17 cellular contexts compared by ENCODE assay signal in genomic region chr5:306011-306805, GRCh38. TPM values are rescaled to one million over a fixed set of nuclear protein-coding genes. Genes with fewer than 3 reads are reported as not detected.
DNase-seq lines count a peak whose midpoint lies in the region; ATAC-seq and TF ChIP-seq lines count a peak whose summit lies in the region.
"Had no signal": no experiment of that assay in that cellular context is flagged by ENCODE, and none has a peak within 500 bp of the region (broad histone marks: within the 10 kb centered on the region; RNA-seq: fewer than 3 reads in every experiment).

No MANE protein-coding gene starts in this region.

- H3K36me3 ChIP-seq in RWPE2 (ENCODE audit: low read depth): peaks cover 42% of the 10 kb centered on the region
- H3K36me3 ChIP-seq in endodermal cell (ENCODE audit: control insufficient read depth, insufficient read depth, low read length): peaks cover 16% of the 10 kb centered on the region
- peaks cover 51% of the 10 kb centered on the region for H3K36me3 ChIP-seq in suprapubic skin

- ATAC-seq in activated CD8-positive, alpha-beta memory T cell treated with anti-CD3 and anti-CD28 coated beads, Interleukin-2, amount 10 ng/mL, durations not matched to agents 7 days and 5 days: no peak
- ATAC-seq in RWPE2 (ENCODE audit: low read depth) (no peak), HG03139 (IDR thresholded peaks at IDR 0.05; ENCODE audit: unreplicated experiment) (no peak)
- ATAC-seq: GM12878, Panc1 had no signal

- H3K27ac ChIP-seq in RWPE2 (ENCODE audit: poor library complexity, severe bottlenecking) (no peak overlapping the region), endodermal cell (ENCODE audit: low read depth, low read length) (no peak overlapping the region), suprapubic skin (no peak overlapping the region)

- TF ChIP-seq CTCF in RWPE2 (IDR thresholded peaks at IDR 0.05; ENCODE audit: poor library complexity, severe bottlenecking): no peak
- TF ChIP-seq CTCF in endodermal cell (conservative IDR thresholded peaks at IDR 0.05): no peak
- TF ChIP-seq CTCF in suprapubic skin (IDR thresholded peaks at IDR 0.05): no peak

- H3K9ac ChIP-seq in endodermal cell (ENCODE audit: extremely low read depth, low read length, poor library complexity, severe bottlenecking): no peak overlapping the region

- TF ChIP-seq EP300 in suprapubic skin (IDR thresholded peaks at IDR 0.05): no peak

- no peak overlapping the region for H3K27ac Mint-ChIP-seq in activated CD8-positive, alpha-beta memory T cell treated with anti-CD3 and anti-CD28 coated beads, Interleukin-2, amount 10 ng/mL, durations not matched to agents 7 days and 5 days
- H3K27ac Mint-ChIP-seq in endodermal cell: no peak overlapping the region
- H3K27ac Mint-ChIP-seq: CD4-positive, CD25-positive, alpha-beta regulatory T cell had no signal

- 95 to 96% methylated on average over 24 to 28 of the region's 28 CpGs for WGBS in endodermal cell (ENCODE audit: insufficient coverage in 1 of 2, insufficient read length in 1 of 2), 2 experiments
- 93% methylated on average over 21 of the region's 28 CpGs for WGBS in suprapubic skin

- H3K4me1 Mint-ChIP-seq in activated CD8-positive, alpha-beta memory T cell treated with anti-CD3 and anti-CD28 coated beads, Interleukin-2, amount 10 ng/mL, durations not matched to agents 7 days and 5 days: peaks cover 4% of the 10 kb centered on the region
- no peaks in the 10 kb centered on the region for H3K4me1 Mint-ChIP-seq in endodermal cell

- no peak overlapping the region for H3K4me3 Mint-ChIP-seq in activated CD8-positive, alpha-beta memory T cell treated with anti-CD3 and anti-CD28 coated beads, Interleukin-2, amount 10 ng/mL, durations not matched to agents 7 days and 5 days
- H3K4me3 Mint-ChIP-seq in endodermal cell: no peak overlapping the region
- H3K4me3 Mint-ChIP-seq: CD4-positive, CD25-positive, alpha-beta regulatory T cell had no signal

- H3K27me3 ChIP-seq in RWPE2 (ENCODE audit: insufficient read depth, poor library complexity, severe bottlenecking) (no peaks in the 10 kb centered on the region), endodermal cell (ENCODE audit: control insufficient read depth, insufficient read depth, low read length, poor library complexity, severe bottlenecking) (no peaks in the 10 kb centered on the region), suprapubic skin (no peaks in the 10 kb centered on the region)

- TF ChIP-seq POLR2A in suprapubic skin (IDR thresholded peaks at IDR 0.05): no peak

- H3K4me1 ChIP-seq in RWPE2 (ENCODE audit: insufficient read depth, poor library complexity, severe bottlenecking) (peaks cover 10% of the 10 kb centered on the region), endodermal cell (ENCODE audit: control insufficient read depth, insufficient read depth, low read length) (no peaks in the 10 kb centered on the region), suprapubic skin (no peaks in the 10 kb centered on the region)

- H3K27me3 Mint-ChIP-seq in activated CD8-positive, alpha-beta memory T cell treated with anti-CD3 and anti-CD28 coated beads, Interleukin-2, amount 10 ng/mL, durations not matched to agents 7 days and 5 days: no peaks in the 10 kb centered on the region
- H3K27me3 Mint-ChIP-seq in endodermal cell (ENCODE audit: insufficient read depth): no peaks in the 10 kb centered on the region
- H3K27me3 Mint-ChIP-seq: CD4-positive, CD25-positive, alpha-beta regulatory T cell had no signal

- H3K4me3 ChIP-seq in RWPE2 (ENCODE audit: severe bottlenecking) (no peak overlapping the region), endodermal cell (ENCODE audit: low read length) (no peak overlapping the region), suprapubic skin (no peak overlapping the region)
- H3K4me3 ChIP-seq: GM12878 had no signal

- CTCF ChIA-PET in activated CD8-positive, alpha-beta memory T cell treated with anti-CD3 and anti-CD28 coated beads, Interleukin-2, amount 10 ng/mL, durations not matched to agents 7 days and 5 days (lab: Charles Lee): no interaction called here

- H3K9me3 Mint-ChIP-seq in activated CD8-positive, alpha-beta memory T cell treated with anti-CD3 and anti-CD28 coated beads, Interleukin-2, amount 10 ng/mL, durations not matched to agents 7 days and 5 days (ENCODE audit: low read depth): no peaks in the 10 kb centered on the region
- no peaks in the 10 kb centered on the region for H3K9me3 Mint-ChIP-seq in endodermal cell
- H3K9me3 Mint-ChIP-seq: CD4-positive, CD25-positive, alpha-beta regulatory T cell had no signal

- DNase-seq in activated CD8-positive, alpha-beta memory T cell treated with anti-CD3 and anti-CD28 coated beads, Interleukin-2, amount 10 ng/mL, durations not matched to agents 7 days and 5 days: peak; percentile 39
- DNase-seq in activated CD8-positive, alpha-beta memory T cell treated with anti-CD3 and anti-CD28 coated beads, Interleukin-2, amount 50 U/mL, for 4 hours: no peak
- DNase-seq in RWPE2 (ENCODE audit: low spot score) (peak; percentile 60), endodermal cell (peak; percentile 24), suprapubic skin (ENCODE audit: low spot score in 2 of 2) (peak; percentile 35 to 58), OCI-M2 (lab: John Stamatoyannopoulos, UW; ENCODE audit: unreplicated experiment) (no peak)
- no peak for DNase-seq in stimulated activated CD4-positive, alpha-beta T cell treated with anti-CD3 and anti-CD28 coated beads, Interleukin-2, amount 100 ng/mL, for 48 hours
- DNase-seq: CD4-positive, CD25-positive, alpha-beta regulatory T cell; Kasumi-1; NCI-H1105 treated with DMSO at 0.1 percent for 48 hours; NCI-H187; NCI-H446; NCI-H748 treated with DMSO at 0.1 percent for 48 hours; SHP77 had no signal

- peaks cover 8% of the 10 kb centered on the region for H3K36me3 Mint-ChIP-seq in activated CD8-positive, alpha-beta memory T cell treated with anti-CD3 and anti-CD28 coated beads, Interleukin-2, amount 10 ng/mL, durations not matched to agents 7 days and 5 days
- H3K36me3 Mint-ChIP-seq in endodermal cell (ENCODE audit: low read depth): peaks cover 29% of the 10 kb centered on the region

- H3K9me3 ChIP-seq in RWPE2 (ENCODE audit: severe bottlenecking) (no peaks in the 10 kb centered on the region), endodermal cell (ENCODE audit: control insufficient read depth, low read length) (no peaks in the 10 kb centered on the region), suprapubic skin (no peaks in the 10 kb centered on the region)

RNA-seq across cellular contexts. Expression of gene AHRR, which starts 15.3 kb away (rescaled TPM):
- total RNA-seq in activated CD8-positive, alpha-beta memory T cell treated with anti-CD3 and anti-CD28 coated beads, Interleukin-2, amount 10 ng/mL, durations not matched to agents 7 days and 5 days: 10 to 100 TPM; 56.8 to 64.0 TPM
- 1 to 10 TPM; 1.4 to 2.0 TPM for total RNA-seq in endodermal cell
- polyA plus RNA-seq in endodermal cell (2013, experiment 1 of 2): 1.3 TPM
- 1.2 TPM for polyA plus RNA-seq in endodermal cell (2013, experiment 2 of 2)
- total RNA-seq in suprapubic skin: 10 to 100 TPM in 1 of 4 donors, 1 to 10 TPM in 3; 3.0 to 10.7 (median 4.2) TPM

RNA-seq across cellular contexts. Expression of gene PDCD6, which starts 34.8 kb away (rescaled TPM):
- total RNA-seq in activated CD8-positive, alpha-beta memory T cell treated with anti-CD3 and anti-CD28 coated beads, Interleukin-2, amount 10 ng/mL, durations not matched to agents 7 days and 5 days: 100 to 1,000 TPM in 1 of 2 experiments, 10 to 100 TPM in 1; 81.7 to 101 TPM
- total RNA-seq in endodermal cell: 10 to 100 TPM; 69.2 to 80.9 TPM
- 76.5 TPM for polyA plus RNA-seq in endodermal cell (2013, experiment 1 of 2)
- polyA plus RNA-seq in endodermal cell (2013, experiment 2 of 2): 72.9 TPM
- 100 to 1,000 TPM in 1 of 4 donors, 10 to 100 TPM in 3; 90.1 to 105 (median 96.7) TPM for total RNA-seq in suprapubic skin

Comparison
In these comparisons a context has a peak if more than half of its experiments do, and no peak if none do; other contexts are left out.
1. DNase-seq: peak in activated CD8-positive, alpha-beta memory T cell treated with anti-CD3 and anti-CD28 coated beads, Interleukin-2, amount 10 ng/mL, durations not matched to agents 7 days and 5 days (single experiment), RWPE2 (single experiment), endodermal cell (single experiment) and suprapubic skin (2 of 2); none in activated CD8-positive, alpha-beta memory T cell treated with anti-CD3 and anti-CD28 coated beads, Interleukin-2, amount 50 U/mL, for 4 hours (single experiment), stimulated activated CD4-positive, alpha-beta T cell treated with anti-CD3 and anti-CD28 coated beads, Interleukin-2, amount 100 ng/mL, for 48 hours (0 of 2) and OCI-M2 (single experiment).
2. RNA of gene AHRR, which starts 15.3 kb away (total RNA-seq): 56.8 to 64.0 TPM in activated CD8-positive, alpha-beta memory T cell treated with anti-CD3 and anti-CD28 coated beads, Interleukin-2, amount 10 ng/mL, durations not matched to agents 7 days and 5 days; 3.0 to 10.7 TPM in suprapubic skin and 1.4 to 2.0 TPM in endodermal cell; every median in the first group is over 4 times any median in the second.